Comparison of ENCODE assay signal across 9 cellular contexts in genomic region chr2:196849895-196850294, GRCh38. TPM values are rescaled to one million over a fixed set of nuclear protein-coding genes. Genes with fewer than 3 reads are reported as not detected.
A peak's percentile ranks its signal among the peaks of the same experiment; 100 is the strongest.
DNase-seq lines count a peak whose midpoint lies in the region; ATAC-seq and TF ChIP-seq lines count a peak whose summit lies in the region.
"Had no signal": no experiment of that assay in that cellular context is flagged by ENCODE, and none has a peak within 500 bp of the region (broad histone marks: within the 10 kb centered on the region; RNA-seq: fewer than 3 reads in every experiment).

No MANE protein-coding gene starts in this region.

- H3K9me2 ChIP-seq in GM23338 (ENCODE audit: insufficient read depth), result no peaks in the 10 kb centered on the region

- H3K27me3 Mint-ChIP-seq in GM23338 (ENCODE audit: insufficient read depth, low read depth, poor library complexity), result no peaks in the 10 kb centered on the region
- no peaks in the 10 kb centered on the region for H3K27me3 Mint-ChIP-seq in activated T-cell treated with anti-CD3 and anti-CD28 coated beads, Interleukin-2, amount 50 U/mL, for 72 hours (ENCODE audit: low read depth)

- peak; percentile 94 for ATAC-seq in GM23338
- ATAC-seq in activated T-cell treated with anti-CD3 and anti-CD28 coated beads, Interleukin-2, amount 50 U/mL, for 72 hours (replicated peaks in 1 of 2), result no peak

- H3K27me3 ChIP-seq in GM23338 (ENCODE audit: insufficient read depth), result no peaks in the 10 kb centered on the region

- H3K4me3 ChIP-seq in GM23338, result no peak overlapping the region

- H3K4me2 ChIP-seq in GM23338, result no peak overlapping the region

- H3K27ac Mint-ChIP-seq in GM23338, result no peak overlapping the region
- no peak overlapping the region for H3K27ac Mint-ChIP-seq in activated T-cell treated with anti-CD3 and anti-CD28 coated beads, Interleukin-2, amount 50 U/mL, for 72 hours

- no peaks in the 10 kb centered on the region for H3K79me2 ChIP-seq in GM23338 (replicated peaks; ENCODE audit: insufficient read depth)

- TF ChIP-seq CTCF in GM23338 (conservative IDR thresholded peaks at IDR 0.05; ENCODE audit: low read depth in 2 of 2), result peak; percentile 38 to 66

- no peaks in the 10 kb centered on the region; the same call in 1 of the 2 replicates for H4K20me1 ChIP-seq in GM23338 (replicated peaks; ENCODE audit: insufficient read depth)

- H2AFZ ChIP-seq in GM23338, result no peak overlapping the region

- H3K27ac ChIP-seq in GM23338 (ENCODE audit: low read depth), result 0 out of 2 replicates have a peak overlapping the region, but pooled peaks have one; percentile 51

- H3K9me3 Mint-ChIP-seq in GM23338, result no peaks in the 10 kb centered on the region
- H3K9me3 Mint-ChIP-seq in activated T-cell treated with anti-CD3 and anti-CD28 coated beads, Interleukin-2, amount 50 U/mL, for 72 hours, result no peaks in the 10 kb centered on the region

- H3K4me1 ChIP-seq in GM23338 (ENCODE audit: insufficient read depth), result no peaks in the 10 kb centered on the region

- H3K36me3 ChIP-seq in GM23338 (ENCODE audit: insufficient read depth), result no peaks in the 10 kb centered on the region

- peak; percentile 55 for DNase-seq in ACHN
- peak; percentile 58 for DNase-seq in GM23338 (ENCODE audit: low spot score)
- DNase-seq in SW480 (ENCODE audit: low spot score), result peak; percentile 42
- peak; percentile 7 for DNase-seq in hepatic stellate cell (ENCODE audit: low spot score)
- no peak for DNase-seq in NCI-H748 (lab: John Stamatoyannopoulos, UW; ENCODE audit: unreplicated experiment)
- DNase-seq in activated T-cell treated with anti-CD3 and anti-CD28 coated beads, Interleukin-2, amount 50 U/mL, for 72 hours, result no peak
- no peak for DNase-seq in COR-L47 (lab: John Stamatoyannopoulos, UW)
- DNase-seq in NCI-H774 (lab: John Stamatoyannopoulos, UW), result no peak
- DNase-seq: NCI-H2029 treated with DMSO at 0.1 percent for 48 hours had no signal

- H3K36me3 Mint-ChIP-seq in GM23338 (ENCODE audit: low read depth), result peaks cover 6% of the 10 kb centered on the region; the same call in 2 of the 3 replicates
- H3K36me3 Mint-ChIP-seq in activated T-cell treated with anti-CD3 and anti-CD28 coated beads, Interleukin-2, amount 50 U/mL, for 72 hours (ENCODE audit: insufficient read depth in 2 of 2), result peaks cover 3 to 6% of the 10 kb centered on the region in 2 donors

- in situ Hi-C loops in ACHN (cut with HindIII; ENCODE audit: low pct_ligation_motif_present, low pct_unique_long_range_greater_than_20kb, low sequenced_read_pairs), result no loop called here

- H3K4me1 Mint-ChIP-seq in GM23338, result no peaks in the 10 kb centered on the region
- peaks cover 6% of the 10 kb centered on the region for H3K4me1 Mint-ChIP-seq in activated T-cell treated with anti-CD3 and anti-CD28 coated beads, Interleukin-2, amount 50 U/mL, for 72 hours (ENCODE audit: low read depth)

- no peak overlapping the region for H3K4me3 Mint-ChIP-seq in GM23338
- H3K4me3 Mint-ChIP-seq in activated T-cell treated with anti-CD3 and anti-CD28 coated beads, Interleukin-2, amount 50 U/mL, for 72 hours, result no peak overlapping the region

- H3F3A ChIP-seq in GM23338 (replicated peaks; ENCODE audit: low read depth), result no peaks in the 10 kb centered on the region

TF ChIP-seq in GM23338, 12 proteins besides CTCF, POLR2A, EP300 and RAD21:
- no peak for TF ChIP-seq STAT1 (IDR thresholded peaks at IDR 0.05; ENCODE audit: unreplicated experiment)
- no peak for TF ChIP-seq ZNF331 (CRISPR knock-in tag; IDR thresholded peaks at IDR 0.05; ENCODE audit: low read depth)

RNA-seq across cellular contexts. Expression of gene C2orf66, which starts 40.7 kb away (rescaled TPM):
- not detected in 2 replicates for total RNA-seq in GM23338 (2014; rRNA removed; shearing (Covaris generic))
- polyA plus RNA-seq in GM23338 (2016; fragmentation: Nextera tagmentation; extraction: Ambion mirVana), result not detected in 2 replicates
- total RNA-seq in activated T-cell treated with anti-CD3 and anti-CD28 coated beads, Interleukin-2, amount 50 U/mL, for 72 hours, result under 1 TPM; 0.38 to 0.60 TPM

RNA-seq across cellular contexts. Expression of gene GTF3C3, which starts 50.4 kb away (rescaled TPM):
- total RNA-seq in GM23338 (2014; rRNA removed; shearing (Covaris generic)), result 39.4 and 42.1 TPM in 2 replicates
- polyA plus RNA-seq in GM23338 (2016; fragmentation: Nextera tagmentation; extraction: Ambion mirVana), result 26.3 and 28.5 TPM in 2 replicates
- total RNA-seq in activated T-cell treated with anti-CD3 and anti-CD28 coated beads, Interleukin-2, amount 50 U/mL, for 72 hours, result 10 to 100 TPM; 57.2 to 61.2 TPM

Comparison
In these comparisons a context has a peak if more than half of its experiments do, and no peak if none do; other contexts are left out.
1. DNase-seq: peak in ACHN (single experiment), GM23338 (single experiment), SW480 (single experiment) and hepatic stellate cell (single experiment); none in NCI-H748 (single experiment), activated T-cell treated with anti-CD3 and anti-CD28 coated beads, Interleukin-2, amount 50 U/mL, for 72 hours (0 of 2), COR-L47 (single experiment) and NCI-H774 (single experiment).